ENCODE assay signal across 8 cellular contexts in genomic region chr1:28456078-28456477, GRCh38. TPM values are rescaled to one million over a fixed set of nuclear protein-coding genes. Genes with fewer than 3 reads are reported as not detected.
DNase-seq lines count a peak whose midpoint lies in the region; ATAC-seq and TF ChIP-seq lines count a peak whose summit lies in the region.

No MANE protein-coding gene starts in this region.

- H3K9me3 Mint-ChIP-seq in stimulated activated naive CD8-positive, alpha-beta T cell treated with anti-CD3 and anti-CD28 coated beads, Interleukin-15, Interleukin-2, amounts not matched to agents 100 ng/mL and 50 ng/mL, for 24 hours, result no peaks in the 10 kb centered on the region
- no peaks in the 10 kb centered on the region for H3K9me3 Mint-ChIP-seq in Caco-2 (ENCODE audit: unreplicated experiment)

- H3K9me3 ChIP-seq in heart left ventricle (no peaks in the 10 kb centered on the region), Caco-2 (no peaks in the 10 kb centered on the region)

- in situ Hi-C loops in SK-MEL-5 (cut with HindIII; ENCODE audit: low pct_unique_long_range_greater_than_20kb, low sequenced_read_pairs), result no loop called here

- H3K27ac Mint-ChIP-seq in stimulated activated naive CD8-positive, alpha-beta T cell treated with anti-CD3 and anti-CD28 coated beads, Interleukin-15, Interleukin-2, amounts not matched to agents 100 ng/mL and 50 ng/mL, for 24 hours, result peak overlapping the region; percentile 66
- no peak overlapping the region for H3K27ac Mint-ChIP-seq in Caco-2 (ENCODE audit: unreplicated experiment)

- H3K4me3 ChIP-seq in heart left ventricle, result no peak overlapping the region
- no peak overlapping the region for H3K4me3 ChIP-seq in Caco-2 (ENCODE audit: low read depth, low read length)

- TF ChIP-seq CTCF in heart left ventricle (IDR thresholded peaks at IDR 0.05) (no peak), Caco-2 (IDR thresholded peaks at IDR 0.05; ENCODE audit: insufficient read depth in 1 of 2, low read depth in 1 of 2, low read length in 1 of 2, severe bottlenecking in 1 of 2, unreplicated experiment in 1 of 2) (no peak)

- no peak for DNase-seq in heart left ventricle
- no peak for DNase-seq in Right ventricle myocardium superior
- DNase-seq in SK-MEL-5 (ENCODE audit: low read depth, low spot score), result peak; percentile 55
- DNase-seq in stimulated activated CD4-positive, alpha-beta T cell treated with anti-CD3 and anti-CD28 coated beads, Interleukin-4, amount 100 ng/mL, for 4 hours, result no peak
- no peak for DNase-seq in Caco-2

- peaks cover 17% of the 10 kb centered on the region for H3K36me3 Mint-ChIP-seq in stimulated activated naive CD8-positive, alpha-beta T cell treated with anti-CD3 and anti-CD28 coated beads, Interleukin-15, Interleukin-2, amounts not matched to agents 100 ng/mL and 50 ng/mL, for 24 hours (ENCODE audit: low read depth)
- H3K36me3 Mint-ChIP-seq in Caco-2 (ENCODE audit: insufficient read depth, unreplicated experiment), result no peaks in the 10 kb centered on the region

- WGBS in heart left ventricle, 4 donors, result 41 to 46% (median 42%) methylated on average over 5 of the region's 5 CpGs

- POLR2A ChIA-PET in Caco-2 (lab: Charles Lee), result no interaction called here

- H3K36me3 ChIP-seq in heart left ventricle, result peaks cover 0 to 22% (median 17%) of the 10 kb centered on the region in 9 donors
- H3K36me3 ChIP-seq in Caco-2 (ENCODE audit: control insufficient read depth, insufficient read depth, low read length), result no peaks in the 10 kb centered on the region

- CTCF ChIA-PET in Caco-2 (lab: Charles Lee), result no interaction called here

- ATAC-seq in heart left ventricle (peak in 2 of 4 donors; percentile 34 to 44), Right ventricle myocardium superior (ENCODE audit: poor library complexity) (no peak), esophagus mucosa (peak; percentile 27), GM21381 (IDR thresholded peaks at IDR 0.05; ENCODE audit: unreplicated experiment) (no peak)

- H3K27me3 Mint-ChIP-seq in stimulated activated naive CD8-positive, alpha-beta T cell treated with anti-CD3 and anti-CD28 coated beads, Interleukin-15, Interleukin-2, amounts not matched to agents 100 ng/mL and 50 ng/mL, for 24 hours, result no peaks in the 10 kb centered on the region
- H3K27me3 Mint-ChIP-seq in Caco-2 (ENCODE audit: insufficient read depth, unreplicated experiment), result no peaks in the 10 kb centered on the region

- H3K27me3 ChIP-seq in heart left ventricle, result no peaks in the 10 kb centered on the region
- H3K27me3 ChIP-seq in Caco-2 (replicated peaks; ENCODE audit: control insufficient read depth, insufficient read depth, low read length), result no peaks in the 10 kb centered on the region

- peak overlapping the region in 10 of 12 donors; percentile 28 to 74 (median 62) for H3K27ac ChIP-seq in heart left ventricle

- intact Hi-C loops in heart left ventricle (cut with DNase I), result loop anchor here in 3 of 10 donors (5.0 kb wide), 1 partner anchor 44 kb away; no protein-coding TSS in a partner anchor
- intact Hi-C loops in Right ventricle myocardium superior (cut with DNase I), result no loop called here
- intact Hi-C loops in Caco-2 (cut with micrococcal nuclease; ENCODE audit: unreplicated experiment), result no loop called here

- H3K4me3 Mint-ChIP-seq in stimulated activated naive CD8-positive, alpha-beta T cell treated with anti-CD3 and anti-CD28 coated beads, Interleukin-15, Interleukin-2, amounts not matched to agents 100 ng/mL and 50 ng/mL, for 24 hours, result no peak overlapping the region
- H3K4me3 Mint-ChIP-seq in Caco-2 (ENCODE audit: unreplicated experiment), result no peak overlapping the region

- peaks cover 11% of the 10 kb centered on the region for H3K4me1 Mint-ChIP-seq in stimulated activated naive CD8-positive, alpha-beta T cell treated with anti-CD3 and anti-CD28 coated beads, Interleukin-15, Interleukin-2, amounts not matched to agents 100 ng/mL and 50 ng/mL, for 24 hours (ENCODE audit: low read depth)
- H3K4me1 Mint-ChIP-seq in Caco-2 (ENCODE audit: low read depth, unreplicated experiment), result no peaks in the 10 kb centered on the region

- no peak for TF ChIP-seq POLR2A in heart left ventricle (IDR thresholded peaks at IDR 0.05)

- H3K4me1 ChIP-seq in heart left ventricle, result peaks cover 2 to 46% (median 34%) of the 10 kb centered on the region in 12 donors
- no peaks in the 10 kb centered on the region for H3K4me1 ChIP-seq in Caco-2

- BruUV-seq in Caco-2 (replicated peaks; lab: Mats Ljungman, UMichigan), result no TSS peak

RNA-seq across cellular contexts. Expression of gene RCC1, which starts 49.8 kb away (rescaled TPM):
- total RNA-seq in heart left ventricle (10 to 100 TPM in 2 of 9 donors, 1 to 10 TPM in 7; 2.4 to 20.1 (median 5.0) TPM), Right ventricle myocardium superior (8.1 TPM), esophagus mucosa (33.3 TPM), Caco-2 (2022) (52.1 and 54.0 TPM in 2 replicates)
- polyA plus RNA-seq in heart left ventricle, result 10 to 100 TPM in 1 of 2 donors, 1 to 10 TPM in 1; 3.4 to 24.1 TPM
- 26.0 and 26.7 TPM in 2 replicates for total RNA-seq in SK-MEL-5 (2014; rRNA removed; shearing (Covaris generic))
- polyA plus RNA-seq in SK-MEL-5 (2015; cell fraction: cytosol; rRNA removed), result 48.7 and 52.1 TPM in 2 replicates
- polyA plus RNA-seq in SK-MEL-5 (2015; cell fraction: nucleus; rRNA removed), result 22.7 and 29.4 TPM in 2 replicates
